9 cellular contexts compared by ENCODE assay signal in the genomic region with DNA sequence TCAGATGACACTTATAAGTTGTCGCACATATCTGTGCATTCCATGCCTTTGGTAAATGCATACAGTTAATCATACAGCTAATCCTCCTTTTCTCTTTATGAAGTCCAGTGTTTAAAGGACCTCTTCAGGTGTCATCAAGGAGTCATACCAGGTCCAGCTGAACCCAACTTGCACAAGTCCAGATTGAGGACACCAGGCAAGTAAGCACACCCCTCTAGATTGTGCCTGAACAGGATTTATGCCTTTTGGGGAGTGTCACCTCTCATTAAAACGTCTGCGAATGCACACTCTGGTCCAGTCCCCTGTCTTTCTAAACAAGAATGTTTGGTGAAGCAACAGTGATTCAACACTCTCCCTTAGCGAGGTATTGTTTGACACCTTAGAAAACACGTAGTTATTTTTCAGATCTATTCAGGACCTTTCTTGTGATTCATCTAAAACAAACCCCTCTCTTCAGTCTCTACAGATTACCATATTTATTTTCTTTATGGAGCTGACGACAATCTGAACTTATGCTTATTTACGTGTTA. TPM values are rescaled to one million over a fixed set of nuclear protein-coding genes. Genes with fewer than 3 reads are reported as not detected.
"Had no signal": no experiment of that assay in that cellular context is flagged by ENCODE, and none has a peak within 500 bp of the region (broad histone marks: within the 10 kb centered on the region; RNA-seq: fewer than 3 reads in every experiment).

No MANE protein-coding gene starts in this region.

- H3K36me3 ChIP-seq: HAP-1 had no signal

- FAIRE-seq: HTR-8/SVneo had no signal

- H3K27ac Mint-ChIP-seq: HFFc6 had no signal

- H3K4me3 Mint-ChIP-seq: HFFc6 had no signal

- DNase-seq: GM23248, GOT3, H7, HFFc6, IMR-90 had no signal

- H3K27ac ChIP-seq: GM23248 had no signal

- H3K9me3 ChIP-seq: HAP-1 had no signal

- H3K4me1 ChIP-seq: HAP-1 had no signal

- H3K9me3 Mint-ChIP-seq: HFFc6 had no signal

- H3K4me3 ChIP-seq: GM23248, HAP-1 had no signal

RNA-seq across cellular contexts. Expression of a gene that starts 48.4 kb away (rescaled TPM):
- total RNA-seq: GM23248, H4, H7, HFFc6, IMR-90 had no signal

RNA-seq across cellular contexts. Expression of a gene that starts 53.7 kb away (rescaled TPM):
- total RNA-seq: GM23248, H4, H7, HFFc6, HT-29, IMR-90 had no signal

RNA-seq across cellular contexts. Expression of a gene that starts 56.3 kb away (rescaled TPM):
- total RNA-seq: GM23248, H4, H7, HFFc6, IMR-90 had no signal
